Comparison of ENCODE assay signal across 8 cellular contexts in genomic region chr3:172749201-172749965, GRCh38. TPM values are rescaled to one million over a fixed set of nuclear protein-coding genes. Genes with fewer than 3 reads are reported as not detected.
A peak's percentile ranks its signal among the peaks of the same experiment; 100 is the strongest.
DNase-seq lines count a peak whose midpoint lies in the region; ATAC-seq and TF ChIP-seq lines count a peak whose summit lies in the region.

No MANE protein-coding gene starts in this region.

- H3K4me3 ChIP-seq in AG09309 (ENCODE audit: control insufficient read depth, low read depth, low read length) (peak overlapping the region; percentile 43), left ventricle myocardium inferior (peak overlapping the region; percentile 94)

- H3K36me3 ChIP-seq in left ventricle myocardium inferior: no peaks in the 10 kb centered on the region

- H3K27me3 Mint-ChIP-seq in HFFc6 (ENCODE audit: insufficient read depth): no peaks in the 10 kb centered on the region; the same call in none of the 2 replicates

- no peaks in the 10 kb centered on the region for H3K27me3 ChIP-seq in left ventricle myocardium inferior (ENCODE audit: low read depth)

- peaks cover 24% of the 10 kb centered on the region for H3K36me3 Mint-ChIP-seq in HFFc6 (ENCODE audit: low read depth)

- peaks cover 73% of the 10 kb centered on the region for H3K4me1 Mint-ChIP-seq in HFFc6 (ENCODE audit: low read depth)

- intact Hi-C loops in left ventricle myocardium inferior (cut with micrococcal nuclease): no loop called here

- peak overlapping the region; percentile 96 for H3K27ac Mint-ChIP-seq in HFFc6

- peak; percentile 91 for DNase-seq in AG09309 (ENCODE audit: low read depth)
- peak; percentile 92 for DNase-seq in HFFc6
- DNase-seq in left ventricle myocardium inferior: no peak
- DNase-seq in renal cortical epithelial cell (ENCODE audit: low read depth): peak; percentile 100
- no peak for DNase-seq in GM13977 (ENCODE audit: low spot score)
- DNase-seq in ureter (ENCODE audit: low spot score): no peak

- TF ChIP-seq CTCF in AG09309 (IDR thresholded peaks at IDR 0.05; ENCODE audit: control insufficient read depth, insufficient read depth, low read depth, low read length, missing control alignments) (no peak), HFFc6 (IDR thresholded peaks at IDR 0.05) (no peak), VCaP (conservative IDR thresholded peaks at IDR 0.05) (no peak), left ventricle myocardium inferior (IDR thresholded peaks at IDR 0.05; ENCODE audit: borderline replicate concordance) (no peak), GM13977 (IDR thresholded peaks at IDR 0.05; ENCODE audit: extremely low read depth, insufficient read depth, missing control alignments) (no peak)

- H3K9me3 Mint-ChIP-seq in HFFc6: no peaks in the 10 kb centered on the region

- peaks cover 31% of the 10 kb centered on the region for H3K4me1 ChIP-seq in left ventricle myocardium inferior

- no peak for ATAC-seq in GM18519 (IDR thresholded peaks at IDR 0.05; ENCODE audit: low FRiP score, unreplicated experiment)

- no peaks in the 10 kb centered on the region for H3K9me3 ChIP-seq in left ventricle myocardium inferior (replicated peaks)

- peak overlapping the region; percentile 90 for H3K4me3 Mint-ChIP-seq in HFFc6

- in situ Hi-C loops in GM13977 (cut with MboI; ENCODE audit: low pct_unique_long_range_greater_than_20kb, low sequenced_read_pairs, unreplicated experiment): no loop called here

- H3K27ac ChIP-seq in VCaP: peak overlapping the region; percentile 94
- H3K27ac ChIP-seq in left ventricle myocardium inferior (replicated peaks): peak overlapping the region; percentile 88

RNA-seq across cellular contexts. Expression of gene ECT2, which starts 1.1 kb away (rescaled TPM):
- 10 to 100 TPM; 29.1 to 62.4 (median 50.6) TPM for total RNA-seq in HFFc6 (2021; fragmentation: NEBNext Ultra II Directional; extraction: Animal tissue kit (Norgen Biotek cat#: 25700))
- total RNA-seq in left ventricle myocardium inferior (4.8 TPM), renal cortical epithelial cell (61.1 and 107 TPM in 2 replicates), ureter (9.0 TPM)

RNA-seq across cellular contexts. Expression of gene NCEH1, which starts 38.5 kb away (rescaled TPM):
- 10 to 100 TPM; 42.1 to 82.6 (median 76.3) TPM for total RNA-seq in HFFc6 (2021; fragmentation: NEBNext Ultra II Directional; extraction: Animal tissue kit (Norgen Biotek cat#: 25700))
- total RNA-seq in left ventricle myocardium inferior: 58.6 TPM
- total RNA-seq in renal cortical epithelial cell: 57.2 and 95.7 TPM in 2 replicates
- 20.7 TPM for total RNA-seq in ureter

Comparison
In these comparisons a context has a peak if more than half of its experiments do, and no peak if none do; other contexts are left out.
1. DNase-seq: peak in AG09309 (single experiment), HFFc6 (single experiment) and renal cortical epithelial cell (single experiment); none in left ventricle myocardium inferior (single experiment), GM13977 (single experiment) and ureter (single experiment).